ENCODE assay signal across 11 cellular contexts in the genomic region with DNA sequence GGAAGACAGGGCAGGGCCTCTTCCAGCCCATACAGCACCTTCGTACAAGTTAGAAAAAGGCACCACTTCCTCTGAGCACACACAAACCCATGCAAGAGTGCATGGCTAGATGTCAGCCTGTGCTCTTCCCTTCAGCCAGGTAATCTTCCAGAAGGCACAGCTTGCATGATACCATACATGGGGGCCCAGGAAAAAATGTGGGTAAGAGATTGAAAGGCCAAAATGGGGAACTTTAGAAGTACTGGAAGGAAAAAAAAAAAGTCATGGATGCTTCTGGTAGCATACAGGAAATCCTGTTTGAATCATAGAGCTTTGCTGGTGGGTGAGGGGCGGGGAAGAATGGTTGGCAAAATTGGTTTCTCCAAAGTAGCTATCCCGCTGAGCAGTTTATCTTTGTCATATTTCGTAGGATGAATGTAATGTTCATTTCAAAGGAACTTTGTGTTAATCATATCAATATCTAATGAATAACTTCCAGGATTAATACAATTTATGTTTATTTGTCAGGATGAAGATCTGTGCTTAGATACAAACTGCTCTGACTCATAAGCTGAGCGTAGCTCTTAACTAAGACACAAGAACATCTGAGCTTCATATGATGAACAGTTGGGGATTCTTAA.
DNase-seq lines count a peak whose midpoint lies in the region; ATAC-seq and TF ChIP-seq lines count a peak whose summit lies in the region.
"Had no signal": no experiment of that assay in that cellular context is flagged by ENCODE, and none has a peak within 500 bp of the region (broad histone marks: within the 10 kb centered on the region; RNA-seq: fewer than 3 reads in every experiment).

No MANE protein-coding gene starts in this region.

- 43% methylated on average over 5 of the region's 5 CpGs for WGBS in SK-N-SH (ENCODE audit: low lambda C conversion rate)

- H3K9me2 ChIP-seq in SK-N-SH, result no peaks in the 10 kb centered on the region

- peak overlapping the region; percentile 58; the same call in 1 of the 2 replicates for H2AFZ ChIP-seq in SK-N-SH (ENCODE audit: low read depth)

- H3K27ac Mint-ChIP-seq in activated naive CD4-positive, alpha-beta T cell treated with anti-CD3 and anti-CD28 coated beads for 36 hours, result peak overlapping the region; percentile 9
- H3K27ac Mint-ChIP-seq in effector memory CD8-positive, alpha-beta T cell, result peak overlapping the region in 1 of 2 donors; percentile 41
- peak overlapping the region; percentile 21 for H3K27ac Mint-ChIP-seq in stimulated activated naive B cell treated with anti-CD40 and anti-IgM and Interleukin-4, amounts not matched to agents 10 μg/mL and 1 μg/mL and 100 μg/mL, for 72 hours

- H3K4me1 ChIP-seq in SK-N-SH (ENCODE audit: control insufficient read depth in 1 of 2, insufficient read depth in 2 of 2, low read depth in 1 of 2, low read length in 1 of 2), result peaks cover 5 to 6% of the 10 kb centered on the region in 2 experiments; a peak in 1 of 4 replicates

- peak; percentile 59 for ATAC-seq in effector memory CD8-positive, alpha-beta T cell (replicated peaks)
- ATAC-seq in stimulated activated naive B cell treated with anti-CD40 and anti-IgM and Interleukin-4, amounts not matched to agents 10 μg/mL and 1 μg/mL and 100 μg/mL, for 72 hours (replicated peaks), result peak in 1 of 2 donors; percentile 35

- no peaks in the 10 kb centered on the region for H3K9me3 ChIP-seq in SK-N-SH
- H3K9me3 ChIP-seq: vagina had no signal

- H3K4me2 ChIP-seq in SK-N-SH, result peak overlapping the region; percentile 53

- no peak overlapping the region for H3K4me3 ChIP-seq in SK-N-SH (ENCODE audit: low read depth in 2 of 2, low read length in 1 of 2)
- H3K4me3 ChIP-seq: dorsolateral prefrontal cortex, vagina had no signal

- no peak overlapping the region for H3K4me3 Mint-ChIP-seq in activated naive CD4-positive, alpha-beta T cell treated with anti-CD3 and anti-CD28 coated beads for 36 hours
- H3K4me3 Mint-ChIP-seq in effector memory CD8-positive, alpha-beta T cell, result peak overlapping the region in 1 of 2 donors; percentile 18
- peak overlapping the region; percentile 7 to 60 for H3K4me3 Mint-ChIP-seq in stimulated activated naive B cell treated with anti-CD40 and anti-IgM and Interleukin-4, amounts not matched to agents 10 μg/mL and 1 μg/mL and 100 μg/mL, for 72 hours

- H3K27me3 ChIP-seq in SK-N-SH (ENCODE audit: insufficient read depth), result no peaks in the 10 kb centered on the region
- H3K27me3 ChIP-seq: dorsolateral prefrontal cortex, vagina had no signal

- no peaks in the 10 kb centered on the region for H3K36me3 ChIP-seq in SK-N-SH (replicated peaks in 1 of 2; ENCODE audit: control insufficient read depth in 1 of 2, insufficient read depth in 2 of 2, low read length in 1 of 2)
- H3K36me3 ChIP-seq: vagina had no signal

- no peaks in the 10 kb centered on the region for H4K20me1 ChIP-seq in SK-N-SH (ENCODE audit: insufficient read depth)

- no peaks in the 10 kb centered on the region for H3K27me3 Mint-ChIP-seq in activated naive CD4-positive, alpha-beta T cell treated with anti-CD3 and anti-CD28 coated beads for 36 hours (ENCODE audit: low read depth)
- H3K27me3 Mint-ChIP-seq in effector memory CD8-positive, alpha-beta T cell, result peaks cover 10 to 11% of the 10 kb centered on the region in 2 donors
- H3K27me3 Mint-ChIP-seq in stimulated activated naive B cell treated with anti-CD40 and anti-IgM and Interleukin-4, amounts not matched to agents 10 μg/mL and 1 μg/mL and 100 μg/mL, for 72 hours, result no peaks in the 10 kb centered on the region

- CTCF ChIA-PET in activated naive CD4-positive, alpha-beta T cell treated with anti-CD3 and anti-CD28 coated beads for 36 hours (lab: Charles Lee), result interaction anchor here (0.6 to 1.2 kb wide), 2 partner anchors 92 to 467 kb away, joined by 4 to 7 read pairs; no protein-coding TSS in a partner anchor
- CTCF ChIA-PET in SK-N-SH (lab: Yijun Ruan, JAX), result interaction anchor here (0.6 to 1.1 kb wide), 3 partner anchors 14 to 451 kb away, joined by 3 read pairs; no protein-coding TSS in a partner anchor

- 0 out of 4 replicates have a peak, but pooled peaks of 1 of the 2 experiments have one; percentile 35 for TF ChIP-seq EP300 in SK-N-SH (IDR thresholded peaks at IDR 0.05; ENCODE audit: borderline replicate concordance in 1 of 2, low read depth in 1 of 2, low read length in 1 of 2)

- POLR2A ChIA-PET in SK-N-SH (lab: Yijun Ruan, JAX), result no interaction called here

- TF ChIP-seq RAD21 in SK-N-SH (IDR thresholded peaks at IDR 0.05; ENCODE audit: low read length), result no peak

- H3K9me3 Mint-ChIP-seq in activated naive CD4-positive, alpha-beta T cell treated with anti-CD3 and anti-CD28 coated beads for 36 hours, result no peaks in the 10 kb centered on the region
- H3K9me3 Mint-ChIP-seq in effector memory CD8-positive, alpha-beta T cell, result no peaks in the 10 kb centered on the region
- H3K9me3 Mint-ChIP-seq in stimulated activated naive B cell treated with anti-CD40 and anti-IgM and Interleukin-4, amounts not matched to agents 10 μg/mL and 1 μg/mL and 100 μg/mL, for 72 hours, result peaks cover 3 to 5% of the 10 kb centered on the region in 2 donors

- H3F3A ChIP-seq in SK-N-SH (replicated peaks; ENCODE audit: insufficient read depth), result no peaks in the 10 kb centered on the region

- no peaks in the 10 kb centered on the region for H3K79me2 ChIP-seq in SK-N-SH (ENCODE audit: insufficient read depth)

- H3K4me1 Mint-ChIP-seq in activated naive CD4-positive, alpha-beta T cell treated with anti-CD3 and anti-CD28 coated beads for 36 hours (ENCODE audit: low read depth), result peaks cover 35% of the 10 kb centered on the region
- H3K4me1 Mint-ChIP-seq in effector memory CD8-positive, alpha-beta T cell (ENCODE audit: low read depth in 2 of 2), result peaks cover 0 to 24% of the 10 kb centered on the region in 2 donors
- peaks cover 45 to 65% of the 10 kb centered on the region in 2 donors for H3K4me1 Mint-ChIP-seq in stimulated activated naive B cell treated with anti-CD40 and anti-IgM and Interleukin-4, amounts not matched to agents 10 μg/mL and 1 μg/mL and 100 μg/mL, for 72 hours

- no peaks in the 10 kb centered on the region for H3K36me3 Mint-ChIP-seq in activated naive CD4-positive, alpha-beta T cell treated with anti-CD3 and anti-CD28 coated beads for 36 hours (ENCODE audit: low read depth)
- H3K36me3 Mint-ChIP-seq in effector memory CD8-positive, alpha-beta T cell (ENCODE audit: insufficient read depth), result peaks cover 3% of the 10 kb centered on the region
- no peaks in the 10 kb centered on the region for H3K36me3 Mint-ChIP-seq in stimulated activated naive B cell treated with anti-CD40 and anti-IgM and Interleukin-4, amounts not matched to agents 10 μg/mL and 1 μg/mL and 100 μg/mL, for 72 hours

- H3K9ac ChIP-seq in SK-N-SH, result no peak overlapping the region

- DNase-seq in activated naive CD4-positive, alpha-beta T cell treated with anti-CD3 and anti-CD28 coated beads for 36 hours, result peak; percentile 32
- DNase-seq in activated naive CD4-positive, alpha-beta T cell treated with anti-CD3 and anti-CD28 coated beads, Interleukin-2, amount 50 U/mL, for 16 hours, result no peak
- DNase-seq in SK-N-SH (no peak), NCI-H524 treated with DMSO at 0.1 percent for 48 hours (lab: John Stamatoyannopoulos, UW) (no peak), DMS79 treated with DMSO at 0.1 percent for 48 hours (lab: John Stamatoyannopoulos, UW) (no peak), SHP77 (lab: John Stamatoyannopoulos, UW) (no peak)
- DNase-seq in effector memory CD8-positive, alpha-beta T cell, result no peak
- no peak for DNase-seq in stimulated activated naive B cell treated with anti-CD40 and anti-IgM and Interleukin-4, amounts not matched to agents 10 μg/mL and 1 μg/mL and 100 μg/mL, for 72 hours
- DNase-seq: activated CD4-positive, alpha-beta T cell treated with anti-CD3 and anti-CD28 coated beads, Interleukin-2, amount 50 U/mL, for 4 hours; dorsolateral prefrontal cortex had no signal

- peak overlapping the region in 1 of 2 experiments; percentile 32; a peak in 2 of 4 replicates for H3K27ac ChIP-seq in SK-N-SH (ENCODE audit: low read depth in 2 of 2, low read length in 1 of 2)
- H3K27ac ChIP-seq: vagina had no signal

- no peak for TF ChIP-seq CTCF in SK-N-SH (IDR thresholded peaks at IDR 0.05)

- intact Hi-C loops in activated naive CD4-positive, alpha-beta T cell treated with anti-CD3 and anti-CD28 coated beads for 36 hours (cut with micrococcal nuclease), result loop anchor here (1.0 to 2.0 kb wide), 2 partner anchors 46 to 78 kb away; a partner anchor contains a TSS

TF ChIP-seq in SK-N-SH, 30 proteins besides CTCF, POLR2A, EP300 and RAD21:
- TF ChIP-seq FOSL2 (IDR thresholded peaks at IDR 0.05; ENCODE audit: borderline replicate concordance, low read depth), result 0 out of 2 replicates have a peak, but pooled peaks have one; percentile 15
- TF ChIP-seq TCF12 (IDR thresholded peaks at IDR 0.05), result peak; percentile 69
- TF ChIP-seq, protein P1, sequence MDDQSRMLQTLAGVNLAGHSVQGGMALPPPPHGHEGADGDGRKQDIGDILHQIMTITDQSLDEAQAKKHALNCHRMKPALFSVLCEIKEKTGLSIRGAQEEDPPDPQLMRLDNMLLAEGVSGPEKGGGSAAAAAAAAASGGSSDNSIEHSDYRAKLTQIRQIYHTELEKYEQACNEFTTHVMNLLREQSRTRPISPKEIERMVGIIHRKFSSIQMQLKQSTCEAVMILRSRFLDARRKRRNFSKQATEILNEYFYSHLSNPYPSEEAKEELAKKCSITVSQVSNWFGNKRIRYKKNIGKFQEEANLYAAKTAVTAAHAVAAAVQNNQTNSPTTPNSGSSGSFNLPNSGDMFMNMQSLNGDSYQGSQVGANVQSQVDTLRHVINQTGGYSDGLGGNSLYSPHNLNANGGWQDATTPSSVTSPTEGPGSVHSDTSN (IDR thresholded peaks at IDR 0.05), result peak; percentile 42
- 0 out of 2 replicates have a peak, but pooled peaks have one; percentile 40 for TF ChIP-seq GABPA (IDR thresholded peaks at IDR 0.05; ENCODE audit: low read depth)
- no peak for TF ChIP-seq CHD2 (IDR thresholded peaks at IDR 0.05; ENCODE audit: low read length, partially characterized antibody)
- no peak for TF ChIP-seq TEAD4 (IDR thresholded peaks at IDR 0.05; ENCODE audit: borderline replicate concordance, insufficient read depth)
- TF ChIP-seq JUND (IDR thresholded peaks at IDR 0.05), result peak; percentile 58
TF ChIP-seq in SK-N-SH: peak in this region for 5.
